ENCODE assay signal across 8 cellular contexts in the genomic region with DNA sequence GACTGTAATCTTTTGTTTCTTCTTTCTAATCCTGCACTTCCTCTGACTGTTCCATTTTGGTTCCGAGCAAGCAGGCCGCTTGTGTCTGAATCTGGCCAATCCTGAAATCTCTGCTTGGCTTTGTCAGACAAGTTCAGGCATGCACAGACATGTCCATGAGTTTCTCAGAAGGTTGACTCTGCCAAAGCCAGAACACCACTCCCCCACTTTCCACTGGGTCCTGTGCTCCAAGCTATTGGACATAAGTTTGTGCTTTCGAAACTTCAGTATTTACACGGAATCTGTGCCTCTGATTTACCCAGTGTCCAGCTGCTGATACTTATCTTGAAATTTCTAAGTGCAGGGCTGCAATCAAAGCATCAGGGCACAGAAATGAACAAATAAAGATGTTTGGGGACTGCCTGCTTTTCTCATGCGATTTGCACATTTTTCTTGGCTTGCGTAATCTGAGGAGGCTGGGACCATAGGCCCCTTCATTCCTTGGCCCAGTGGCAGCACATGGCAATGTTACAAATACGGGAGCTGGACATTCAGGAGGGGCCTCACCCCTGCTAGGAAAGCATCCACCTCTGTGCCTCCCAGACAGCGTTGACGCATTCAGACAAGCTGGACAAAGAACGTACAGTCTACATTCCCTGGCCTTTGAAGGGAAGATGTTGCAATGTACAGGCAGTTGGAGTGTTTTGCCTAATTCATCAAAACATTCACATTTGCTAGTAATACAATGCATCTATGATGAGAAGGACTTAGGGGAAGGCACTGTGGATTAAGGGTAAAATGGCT.
DNase-seq lines count a peak whose midpoint lies in the region; ATAC-seq, FAIRE-seq and TF ChIP-seq lines count a peak whose summit lies in the region.

No MANE protein-coding gene starts in this region.

- no peak overlapping the region for H3K9ac ChIP-seq in MM.1S (ENCODE audit: low read length)

- H3K9me3 ChIP-seq in right atrium auricular region (no peaks in the 10 kb centered on the region), gastrocnemius medialis (no peaks in the 10 kb centered on the region), MM.1S (replicated peaks; ENCODE audit: insufficient read depth, low read length) (no peaks in the 10 kb centered on the region)

- H3K9me2 ChIP-seq in MM.1S (replicated peaks; ENCODE audit: insufficient read depth, low read length), result no peaks in the 10 kb centered on the region

- FAIRE-seq in GM19239 (lab: Jason Lieb, UNC), result no peak

- in situ Hi-C loops in gastrocnemius medialis (cut with MboI; ENCODE audit: low sequenced_read_pairs in 4 of 4), result no loop called here

- DNase-seq in H4 (ENCODE audit: low spot score), result peak; percentile 96
- DNase-seq in right atrium auricular region (ENCODE audit: low spot score), result peak; percentile 92
- peak; percentile 51 to 75 for DNase-seq in gastrocnemius medialis
- no peak for DNase-seq in GM10248 (ENCODE audit: extremely low spot score)
- no peak for DNase-seq in MM.1S
- no peak for DNase-seq in GM19239 (ENCODE audit: insufficient read length, low spot score)

- POLR2A ChIA-PET in GM10248 (lab: Yijun Ruan, JAX), result no interaction called here

- ATAC-seq in gastrocnemius medialis (peak; percentile 77 to 88), GM18517 (IDR thresholded peaks at IDR 0.05; ENCODE audit: unreplicated experiment) (no peak)

- intact Hi-C loops in gastrocnemius medialis (cut with DNase I; ENCODE audit: low total_unique reads), result no loop called here

- peaks cover 0 to 40% of the 10 kb centered on the region in 2 donors for H3K4me1 ChIP-seq in right atrium auricular region
- no peaks in the 10 kb centered on the region for H3K4me1 ChIP-seq in gastrocnemius medialis
- H3K4me1 ChIP-seq in MM.1S (ENCODE audit: low read length), result no peaks in the 10 kb centered on the region

- H3K27me3 ChIP-seq in right atrium auricular region, result no peaks in the 10 kb centered on the region
- no peaks in the 10 kb centered on the region for H3K27me3 ChIP-seq in gastrocnemius medialis
- H3K27me3 ChIP-seq in MM.1S (replicated peaks; ENCODE audit: insufficient read depth, low read length), result no peaks in the 10 kb centered on the region

- TF ChIP-seq POLR2A in gastrocnemius medialis (IDR thresholded peaks at IDR 0.05), result no peak

- H3K27ac ChIP-seq in right atrium auricular region (peak overlapping the region; percentile 36 to 77), gastrocnemius medialis (peak overlapping the region in 2 of 4 donors; percentile 6 to 29), MM.1S (ENCODE audit: low read length) (no peak overlapping the region)

- no peaks in the 10 kb centered on the region for H3F3A ChIP-seq in MM.1S (ENCODE audit: insufficient read depth, low read length)

- CTCF ChIA-PET in GM10248 (lab: Yijun Ruan, JAX), result interaction anchor here (1.0 to 1.8 kb wide), 3 partner anchors 12 to 1154 kb away, joined by 3 to 4 read pairs (median 4); no protein-coding TSS in a partner anchor

- H3K36me3 ChIP-seq in right atrium auricular region (no peaks in the 10 kb centered on the region), gastrocnemius medialis (no peaks in the 10 kb centered on the region), MM.1S (replicated peaks; ENCODE audit: insufficient read depth, low read length) (no peaks in the 10 kb centered on the region)

- H4K20me1 ChIP-seq in MM.1S (ENCODE audit: insufficient read depth, low read length), result no peaks in the 10 kb centered on the region

- TF ChIP-seq CTCF in WI38 (IDR thresholded peaks at IDR 0.05; ENCODE audit: low read depth, low read length) (no peak), right atrium auricular region (IDR thresholded peaks at IDR 0.05) (no peak), gastrocnemius medialis (IDR thresholded peaks at IDR 0.05 in 4 of 5, conservative IDR thresholded peaks at IDR 0.05 in 1 of 5) (no peak), GM10248 (IDR thresholded peaks at IDR 0.05; ENCODE audit: control extremely low read depth, extremely low read depth, low read depth, missing control alignments) (no peak), MM.1S (IDR thresholded peaks at IDR 0.05; ENCODE audit: low read length) (no peak)

- no peak overlapping the region for H2AFZ ChIP-seq in MM.1S (ENCODE audit: low read length)

- peak overlapping the region; percentile 8; the same call in 1 of the 2 replicates for H3K4me3 ChIP-seq in WI38 (ENCODE audit: low read depth, low read length)
- no peak overlapping the region for H3K4me3 ChIP-seq in right atrium auricular region
- H3K4me3 ChIP-seq in gastrocnemius medialis, result no peak overlapping the region
- H3K4me3 ChIP-seq in MM.1S (ENCODE audit: low read length), result no peak overlapping the region

- no peak overlapping the region for H3K4me2 ChIP-seq in MM.1S (ENCODE audit: low read depth, low read length)

- H3K79me2 ChIP-seq in MM.1S (ENCODE audit: low read length), result no peaks in the 10 kb centered on the region

Comparison
In these comparisons a context has a peak if more than half of its experiments do, and no peak if none do; other contexts are left out.
1. DNase-seq: peak in H4 (single experiment), right atrium auricular region (single experiment) and gastrocnemius medialis (2 of 2); none in GM10248 (single experiment), MM.1S (single experiment) and GM19239 (single experiment).